ENCODE assay signal across 21 cellular contexts in genomic region chr9:71629816-71630215, GRCh38.
A peak's percentile ranks its signal among the peaks of the same experiment; 100 is the strongest.
DNase-seq lines count a peak whose midpoint lies in the region; ATAC-seq and TF ChIP-seq lines count a peak whose summit lies in the region.
"Had no signal": no experiment of that assay in that cellular context is flagged by ENCODE, and none has a peak within 500 bp of the region (broad histone marks: within the 10 kb centered on the region; RNA-seq: fewer than 3 reads in every experiment).

No MANE protein-coding gene starts in this region.

- intact Hi-C loops in left ventricle myocardium inferior (cut with micrococcal nuclease) (no loop called here), left cardiac atrium (cut with DNase I) (loop anchor here in 1 of 2 donors (5.0 kb wide), 1 partner anchor 52 kb away; no protein-coding TSS in a partner anchor)

- no peak overlapping the region for H3K4me3 ChIP-seq in left ventricle myocardium inferior
- H3K4me3 ChIP-seq in lung = no peak overlapping the region
- H3K4me3 ChIP-seq: GM12878, MG63, Peyer's patch, SJCRH30 had no signal

- H3K27ac ChIP-seq in left ventricle myocardium inferior (replicated peaks) (peak overlapping the region; percentile 66), lung (ENCODE audit: low read depth in 1 of 2, low read length in 1 of 2) (peak overlapping the region; percentile 31 to 64)
- H3K27ac ChIP-seq: SJCRH30 had no signal

- ATAC-seq in left cardiac atrium (no peak), lung (ENCODE audit: insufficient read depth, low FRiP score) (no peak), HG03378 (IDR thresholded peaks at IDR 0.05; ENCODE audit: unreplicated experiment) (no peak), HG02678 (IDR thresholded peaks at IDR 0.05; ENCODE audit: unreplicated experiment) (no peak)
- ATAC-seq: CD8-positive, alpha-beta T cell; GM12878 had no signal

- no peaks in the 10 kb centered on the region for H3K36me3 ChIP-seq in left ventricle myocardium inferior
- H3K36me3 ChIP-seq in lung (ENCODE audit: control insufficient read depth in 2 of 2, insufficient read depth in 2 of 2, low read length in 2 of 2) = no peaks in the 10 kb centered on the region
- H3K36me3 ChIP-seq: MG63, Peyer's patch, SJCRH30 had no signal

- WGBS in lung, 2 donors = 38 to 43% methylated on average over 3 of the region's 3 CpGs

- H3K27me3 ChIP-seq in left ventricle myocardium inferior (ENCODE audit: low read depth) (no peaks in the 10 kb centered on the region), lung (ENCODE audit: control insufficient read depth, insufficient read depth) (no peaks in the 10 kb centered on the region)
- H3K27me3 ChIP-seq: MG63, Peyer's patch, SJCRH30 had no signal

- H3K4me1 ChIP-seq in left ventricle myocardium inferior = peaks cover 19% of the 10 kb centered on the region
- peaks cover 0 to 2% of the 10 kb centered on the region in 2 donors for H3K4me1 ChIP-seq in lung (ENCODE audit: control insufficient read depth in 2 of 2, insufficient read depth in 2 of 2, low read length in 2 of 2)
- H3K4me1 ChIP-seq: Peyer's patch, SJCRH30 had no signal

- DNase-seq in left ventricle myocardium inferior (no peak), left cardiac atrium (no peak), dermis blood vessel endothelial cell (peak; percentile 37), lung (ENCODE audit: low spot score) (no peak), mucosa of gallbladder (ENCODE audit: low spot score) (no peak)
- DNase-seq in stimulated activated CD4-positive, alpha-beta T cell treated with anti-CD3 and anti-CD28 coated beads, Interleukin-2, amount 100 ng/mL, for 48 hours = no peak
- DNase-seq: AML-193; C1 segment of cervical spinal cord; CD8-positive, alpha-beta T cell; Kasumi-1; MG63; NCI-H1417; NCI-H187 treated with DMSO at 0.1 percent for 48 hours; NCI-H2107; NCI-H510A; NCI-H748 treated with DMSO at 0.1 percent for 48 hours; Peyer's patch; SJCRH30 had no signal

- H3K9me3 ChIP-seq in left ventricle myocardium inferior (replicated peaks) (no peaks in the 10 kb centered on the region), lung (ENCODE audit: control insufficient read depth in 2 of 2, insufficient read depth in 1 of 2, low read length in 1 of 2) (no peaks in the 10 kb centered on the region)
- H3K9me3 ChIP-seq: MG63, Peyer's patch, SJCRH30 had no signal

- TF ChIP-seq CTCF in left ventricle myocardium inferior (IDR thresholded peaks at IDR 0.05; ENCODE audit: borderline replicate concordance) = no peak
- TF ChIP-seq CTCF in lung (IDR thresholded peaks at IDR 0.05; ENCODE audit: control extremely low read depth, extremely low read depth) = no peak
